In genomic region chr9:126702501-126703329, GRCh38 we compare ENCODE assay signal across 8 cellular contexts.
DNase-seq lines count a peak whose midpoint lies in the region; ATAC-seq and TF ChIP-seq lines count a peak whose summit lies in the region.

No MANE protein-coding gene starts in this region.

- intact Hi-C loops in mammary epithelial cell (cut with micrococcal nuclease) = no loop called here

- POLR2A ChIA-PET in naive thymus-derived CD8-positive, alpha-beta T cell (lab: Charles Lee) = interaction anchor here (0.6 to 2.7 kb wide), 3 partner anchors 21 to 151 kb away, joined by 3 to 8 read pairs (median 3); no protein-coding TSS in a partner anchor

- ATAC-seq in naive thymus-derived CD8-positive, alpha-beta T cell = peak in 1 of 2 donors; percentile 36
- ATAC-seq in HG02981 (IDR thresholded peaks at IDR 0.05; ENCODE audit: unreplicated experiment) = no peak
- no peak for ATAC-seq in GM18505 (IDR thresholded peaks at IDR 0.05; ENCODE audit: unreplicated experiment)
- ATAC-seq in GM18858 (IDR thresholded peaks at IDR 0.05; ENCODE audit: unreplicated experiment) = no peak

- in situ Hi-C loops in mammary epithelial cell (cut with MboI; ENCODE audit: low sequenced_read_pairs in 2 of 2) = no loop called here

- H3K36me3 ChIP-seq in GM06990 (ENCODE audit: control insufficient read depth, insufficient read depth, low read length) (no peaks in the 10 kb centered on the region), OCI-LY3 (replicated peaks; ENCODE audit: low read depth, low read length) (no peaks in the 10 kb centered on the region), mammary epithelial cell (ENCODE audit: insufficient read depth, low read length) (no peaks in the 10 kb centered on the region)

- TF ChIP-seq CTCF in GM06990 (IDR thresholded peaks at IDR 0.05; ENCODE audit: insufficient read depth, low read length, poor library complexity, severe bottlenecking) = peak; percentile 76
- peak; percentile 73 for TF ChIP-seq CTCF in OCI-LY3 (IDR thresholded peaks at IDR 0.05; ENCODE audit: low read depth, low read length)
- peak; percentile 70 to 87 for TF ChIP-seq CTCF in mammary epithelial cell (conservative IDR thresholded peaks at IDR 0.05 in 1 of 2, IDR thresholded peaks at IDR 0.05 in 1 of 2; ENCODE audit: extremely low read depth in 1 of 2, insufficient read depth in 1 of 2, low read depth in 1 of 2, low read length in 2 of 2)

- H3K79me2 ChIP-seq in OCI-LY3 (ENCODE audit: low read length) (no peaks in the 10 kb centered on the region), mammary epithelial cell (ENCODE audit: insufficient read depth, low read length) (no peaks in the 10 kb centered on the region)

- H3K36me3 Mint-ChIP-seq in naive thymus-derived CD8-positive, alpha-beta T cell = no peaks in the 10 kb centered on the region

- DNase-seq in GM06990 (ENCODE audit: extremely low read depth, insufficient read length) (no peak), mammary epithelial cell (no peak), NCI-H69 (lab: John Stamatoyannopoulos, UW) (no peak)
- DNase-seq in naive thymus-derived CD8-positive, alpha-beta T cell = peak in 7 of 10 donors; percentile 20 to 57 (median 34)

- H3K27ac Mint-ChIP-seq in naive thymus-derived CD8-positive, alpha-beta T cell = no peak overlapping the region

- peaks cover 13 to 22% (median 21%) of the 10 kb centered on the region in 4 donors for H3K4me1 Mint-ChIP-seq in naive thymus-derived CD8-positive, alpha-beta T cell

- no peaks in the 10 kb centered on the region for H3K9me3 ChIP-seq in OCI-LY3 (ENCODE audit: insufficient read depth, low read length)
- no peaks in the 10 kb centered on the region for H3K9me3 ChIP-seq in mammary epithelial cell (replicated peaks; ENCODE audit: insufficient read depth, low read length)

- WGBS in mammary epithelial cell (ENCODE audit: low coverage, missing lambda C conversion rate) = 40% methylated on average over 18 of the region's 22 CpGs

- H3K4me2 ChIP-seq in OCI-LY3 (ENCODE audit: low read length) (no peak overlapping the region), mammary epithelial cell (ENCODE audit: insufficient read depth, low read depth, low read length) (no peak overlapping the region)

- no TSS peak for BruUV-seq in mammary epithelial cell (replicated peaks; lab: Mats Ljungman, UMichigan)

- dilution Hi-C loops in mammary epithelial cell (cut with HindIII; ENCODE audit: low sequenced_read_pairs) = no loop called here

- TF ChIP-seq POLR2A in GM18505 (IDR thresholded peaks at IDR 0.05; ENCODE audit: borderline replicate concordance, extremely low read depth, insufficient read depth, insufficient read length) = no peak

- no peak overlapping the region for H2AFZ ChIP-seq in OCI-LY3 (ENCODE audit: low read depth, low read length)
- no peak overlapping the region for H2AFZ ChIP-seq in mammary epithelial cell (ENCODE audit: low read depth, low read length)

- CTCF ChIA-PET in mammary epithelial cell (lab: Charles Lee; ENCODE audit: low non-redundant PET) = interaction anchor here (0.6 to 0.7 kb wide), 2 partner anchors 41 to 148 kb away, joined by 3 to 4 read pairs; no protein-coding TSS in a partner anchor

- peaks cover 7 to 41% (median 26%) of the 10 kb centered on the region in 5 donors for H3K27me3 Mint-ChIP-seq in naive thymus-derived CD8-positive, alpha-beta T cell

- H3K9ac ChIP-seq in OCI-LY3 (ENCODE audit: low read length) (no peak overlapping the region), mammary epithelial cell (ENCODE audit: insufficient read depth, low read length) (no peak overlapping the region)

- no peaks in the 10 kb centered on the region for H3K9me3 Mint-ChIP-seq in naive thymus-derived CD8-positive, alpha-beta T cell

- no peak overlapping the region for H3K4me3 ChIP-seq in GM06990 (replicated peaks; ENCODE audit: low read depth, low read length)
- H3K4me3 ChIP-seq in OCI-LY3 (ENCODE audit: low read length) = no peak overlapping the region
- H3K4me3 ChIP-seq in mammary epithelial cell (replicated peaks in 1 of 3; ENCODE audit: insufficient read depth in 1 of 3, low read depth in 2 of 3, low read length in 3 of 3) = no peak overlapping the region

- H3K4me3 Mint-ChIP-seq in naive thymus-derived CD8-positive, alpha-beta T cell = no peak overlapping the region

- no peaks in the 10 kb centered on the region; the same call in 1 of the 2 replicates for H3K27me3 ChIP-seq in GM06990 (replicated peaks; ENCODE audit: control insufficient read depth, insufficient read depth, low read length)
- peaks cover 39% of the 10 kb centered on the region for H3K27me3 ChIP-seq in OCI-LY3 (ENCODE audit: low read depth, low read length)
- no peaks in the 10 kb centered on the region for H3K27me3 ChIP-seq in mammary epithelial cell (ENCODE audit: insufficient read depth, low read length)

- no peaks in the 10 kb centered on the region for H4K20me1 ChIP-seq in OCI-LY3 (ENCODE audit: insufficient read depth, low read length)
- no peaks in the 10 kb centered on the region for H4K20me1 ChIP-seq in mammary epithelial cell (ENCODE audit: insufficient read depth, low read length)

- H3K27ac ChIP-seq in OCI-LY3 (ENCODE audit: low read length) (no peak overlapping the region), mammary epithelial cell (ENCODE audit: insufficient read depth, low read depth, low read length) (no peak overlapping the region)

- H3K4me1 ChIP-seq in OCI-LY3 (ENCODE audit: low read length) (peaks cover 16% of the 10 kb centered on the region), mammary epithelial cell (ENCODE audit: insufficient read depth, low read length) (peaks cover 20% of the 10 kb centered on the region)

Comparison
In these comparisons a context has a peak if more than half of its experiments do, and no peak if none do; other contexts are left out.
1. DNase-seq: peak in naive thymus-derived CD8-positive, alpha-beta T cell (7 of 10); none in GM06990 (single experiment), mammary epithelial cell (single experiment) and NCI-H69 (single experiment).
2. Peak in every context shown above with its lines, with median percentiles within 50 percentile points of each other: CTCF ChIP-seq.